Comparison of ENCODE assay signal across 34 cellular contexts in the genomic region with DNA sequence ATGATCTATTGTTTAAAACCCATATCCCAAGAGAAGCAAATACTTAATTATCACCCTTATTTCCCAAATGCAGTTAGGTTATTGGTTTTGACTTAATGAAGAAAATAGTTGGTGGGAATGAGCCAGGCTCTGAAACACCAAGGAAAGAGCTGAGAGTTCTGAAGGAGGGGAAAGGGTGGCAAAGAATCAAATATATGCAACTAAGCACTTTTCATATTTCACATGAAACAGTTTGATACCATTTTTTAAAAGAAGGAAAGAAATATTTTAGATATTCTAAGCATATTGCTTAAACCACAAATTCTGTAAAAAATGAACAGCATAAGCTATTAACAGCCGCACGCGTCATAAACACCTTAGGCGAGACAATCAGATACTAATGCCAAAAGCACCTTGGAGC.
"Had no signal": no experiment of that assay in that cellular context is flagged by ENCODE, and none has a peak within 500 bp of the region (broad histone marks: within the 10 kb centered on the region; RNA-seq: fewer than 3 reads in every experiment).

No MANE protein-coding gene starts in this region.

- H3K4me3 ChIP-seq: adrenal gland, body of pancreas, breast epithelium had no signal

- ATAC-seq: activated CD8-positive, alpha-beta T cell treated with anti-CD3 and anti-CD28 coated beads for 36 hours; activated naive CD4-positive, alpha-beta T cell treated with anti-CD3 and anti-CD28 coated beads, Interleukin-2, amount 50 U/mL, for 72 hours; activated T-cell treated with anti-CD3 and anti-CD28 coated beads, Interleukin-2, amount 50 U/mL, for 4 hours; activated T-cell treated with anti-CD3 and anti-CD28 coated beads, Interleukin-2, amount 50 U/mL, for 72 hours; activated T-helper 17 cell treated with anti-CD3 and anti-CD28 coated beads, Interleukin-2, amount 50 U/mL, for 72 hours; body of pancreas had no signal

- DNase-seq: activated B cell treated with CpG ODN at 0.5 μM for 24 hours; activated CD4-positive, alpha-beta memory T cell treated with anti-CD3 and anti-CD28 coated beads for 36 hours; activated CD4-positive, alpha-beta T cell treated with anti-CD3 and anti-CD28 coated beads for 4 hours; activated CD4-positive, alpha-beta T cell treated with anti-CD3 and anti-CD28 coated beads, Interleukin-2, amount 10 ng/mL, durations not matched to agents 24 days and 14 days; activated CD4-positive, alpha-beta T cell treated with anti-CD3 and anti-CD28 coated beads, Interleukin-2, amount 50 U/mL, for 1 hour; activated CD4-positive, alpha-beta T cell treated with anti-CD3 and anti-CD28 coated beads, Interleukin-2, amount 50 U/mL, for 4 hours; activated CD4-positive, CD25-positive, alpha-beta regulatory T cell treated with anti-CD3 and anti-CD28 coated beads, Interleukin-2, amount 50 U/mL, for 72 hours; activated CD8-positive, alpha-beta memory T cell treated with anti-CD3 and anti-CD28 coated beads, Interleukin-2, amount 50 U/mL, for 4 hours; activated CD8-positive, alpha-beta T cell treated with anti-CD3 and anti-CD28 coated beads for 36 hours; activated effector memory CD4-positive, alpha-beta T cell treated with anti-CD3 and anti-CD28 coated beads, Interleukin-2, amount 50 U/mL, for 16 hours; activated gamma-delta T cell treated with Interleukin-2 at 50 U/mL for 16 hours; activated naive CD4-positive, alpha-beta T cell; activated naive CD4-positive, alpha-beta T cell treated with anti-CD3 and anti-CD28 coated beads for 36 hours; activated naive CD4-positive, alpha-beta T cell treated with anti-CD3 and anti-CD28 coated beads, Interleukin-2, amount 50 U/mL, for 16 hours; activated naive CD8-positive, alpha-beta T cell treated with anti-CD3 and anti-CD28 coated beads for 36 hours; activated T-cell treated with anti-CD3 and anti-CD28 coated beads for 4 hours; activated T-cell treated with anti-CD3 and anti-CD28 coated beads, Interleukin-2, amount 50 U/mL, for 1 hour; activated T-cell treated with anti-CD3 and anti-CD28 coated beads, Interleukin-2, amount 50 U/mL, for 4 hours; activated T-cell treated with anti-CD3 and anti-CD28 coated beads, Interleukin-2, amount 50 U/mL, for 72 hours; adrenal gland; amniotic stem cell; aorta; body of pancreas; brain microvascular endothelial cell; central memory CD4-positive, alpha-beta T cell; T-helper 1 cell; T-helper 2 cell; T-helper 9 cell had no signal

- H3K4me1 ChIP-seq: adrenal gland, breast epithelium had no signal

- H3K9me3 ChIP-seq: adrenal gland, body of pancreas, breast epithelium had no signal

- H3K27ac ChIP-seq: adrenal gland, body of pancreas, brain microvascular endothelial cell, breast epithelium, VCaP had no signal

- H3K27me3 ChIP-seq: adrenal gland, body of pancreas, brain microvascular endothelial cell had no signal

- FAIRE-seq: astrocyte, TTC549 had no signal

- H3K36me3 ChIP-seq: adrenal gland, brain microvascular endothelial cell, breast epithelium had no signal
